ENCODE assay signal across 2 cellular contexts in genomic region chr10:62817763-62818425, GRCh38.
TF ChIP-seq lines count a peak whose summit lies in the region.

No MANE protein-coding gene starts in this region.

TF ChIP-seq in HCT116, 20 proteins besides CTCF, POLR2A, EP300 and RAD21 (continued from another document):
- TF ChIP-seq REST (IDR thresholded peaks at IDR 0.05; ENCODE audit: low read depth) (no peak), MAX (IDR thresholded peaks at IDR 0.05) (peak; percentile 60)

TF ChIP-seq in WTC11, 78 proteins besides CTCF, POLR2A, EP300 and RAD21 (continued from another document):
- TF ChIP-seq ZNF425 (CRISPR knock-in tag; conservative IDR thresholded peaks at IDR 0.05) = no peak
- TF ChIP-seq PRRX2 (CRISPR knock-in tag; IDR thresholded peaks at IDR 0.05) = no peak
- 0 out of 2 replicates have a peak, but pooled peaks have one; percentile 41 for TF ChIP-seq KAT7 (CRISPR knock-in tag; IDR thresholded peaks at IDR 0.05; ENCODE audit: borderline replicate concordance)
- 0 out of 2 replicates have a peak, but pooled peaks have one; percentile 13 for TF ChIP-seq AFF4 (CRISPR knock-in tag; IDR thresholded peaks at IDR 0.05; ENCODE audit: borderline replicate concordance)
- TF ChIP-seq ESRRA (CRISPR knock-in tag; IDR thresholded peaks at IDR 0.05; ENCODE audit: borderline replicate concordance) = peak; percentile 51; the same call in 1 of the 2 replicates
- TF ChIP-seq SMAD4 (CRISPR knock-in tag; IDR thresholded peaks at IDR 0.05) = no peak
- TF ChIP-seq NR3C1 (CRISPR knock-in tag; conservative IDR thresholded peaks at IDR 0.05; ENCODE audit: low read depth) = 0 out of 2 replicates have a peak, but pooled peaks have one; percentile 4
